8 cellular contexts compared by ENCODE assay signal in genomic region chr7:102991540-102992214, GRCh38.
A peak's percentile ranks its signal among the peaks of the same experiment; 100 is the strongest.
DNase-seq lines count a peak whose midpoint lies in the region; ATAC-seq, FAIRE-seq and TF ChIP-seq lines count a peak whose summit lies in the region.

No MANE protein-coding gene starts in this region.

- ATAC-seq in Right ventricle myocardium superior (ENCODE audit: poor library complexity) = no peak
- no peak for ATAC-seq in GM19395 (IDR thresholded peaks at IDR 0.05; ENCODE audit: unreplicated experiment)

- H3K4me1 ChIP-seq in right atrium auricular region = peaks cover 0 to 17% of the 10 kb centered on the region in 2 donors
- peaks cover 0 to 11% of the 10 kb centered on the region in 2 donors for H3K4me1 ChIP-seq in uterus

- no peak for DNase-seq in right atrium auricular region (ENCODE audit: low spot score)
- no peak for DNase-seq in Right ventricle myocardium superior
- DNase-seq in RCC 7860 (ENCODE audit: low spot score) = peak; percentile 89
- peak; percentile 95 to 96 for DNase-seq in foreskin fibroblast
- no peak for DNase-seq in uterus
- DNase-seq in stimulated activated naive CD4-positive, alpha-beta T cell treated with Interleukin-2 at 50 U/mL for 16 hours (lab: John Stamatoyannopoulos, UW) = no peak
- DNase-seq in NCI-H1092 (lab: John Stamatoyannopoulos, UW) = no peak

- intact Hi-C loops in Right ventricle myocardium superior (cut with DNase I) (no loop called here), uterus (cut with DNase I; ENCODE audit: low total_unique reads) (no loop called here)

- H3K27ac ChIP-seq in right atrium auricular region (peak overlapping the region; percentile 58 to 65), uterus (peak overlapping the region; percentile 55 to 75)

- H3K27me3 ChIP-seq in right atrium auricular region (no peaks in the 10 kb centered on the region), uterus (no peaks in the 10 kb centered on the region)

- H3K9me3 ChIP-seq in right atrium auricular region (no peaks in the 10 kb centered on the region), uterus (no peaks in the 10 kb centered on the region)

- TF ChIP-seq POLR2A in uterus (IDR thresholded peaks at IDR 0.05) = no peak

- H3K36me3 ChIP-seq in right atrium auricular region (no peaks in the 10 kb centered on the region), uterus (no peaks in the 10 kb centered on the region)

- no peak for TF ChIP-seq CTCF in right atrium auricular region (IDR thresholded peaks at IDR 0.05)
- no peak for TF ChIP-seq CTCF in foreskin fibroblast (IDR thresholded peaks at IDR 0.05; ENCODE audit: low read depth, low read length)
- TF ChIP-seq CTCF in uterus (IDR thresholded peaks at IDR 0.05) = no peak

- peak; percentile 88 for FAIRE-seq in RCC 7860 (lab: Jason Lieb, UNC)

- H3K4me3 ChIP-seq in right atrium auricular region = no peak overlapping the region
- H3K4me3 ChIP-seq in foreskin fibroblast (ENCODE audit: low read depth in 1 of 2, low read length in 2 of 2) = no peak overlapping the region
- H3K4me3 ChIP-seq in uterus = no peak overlapping the region

Comparison
In these comparisons a context has a peak if more than half of its experiments do, and no peak if none do; other contexts are left out.
1. DNase-seq: peak in RCC 7860 (single experiment) and foreskin fibroblast (2 of 2); none in right atrium auricular region (single experiment), Right ventricle myocardium superior (single experiment), uterus (0 of 2), stimulated activated naive CD4-positive, alpha-beta T cell treated with Interleukin-2 at 50 U/mL for 16 hours (single experiment) and NCI-H1092 (single experiment).